Comparison of ENCODE assay signal across 10 cellular contexts in the genomic region with DNA sequence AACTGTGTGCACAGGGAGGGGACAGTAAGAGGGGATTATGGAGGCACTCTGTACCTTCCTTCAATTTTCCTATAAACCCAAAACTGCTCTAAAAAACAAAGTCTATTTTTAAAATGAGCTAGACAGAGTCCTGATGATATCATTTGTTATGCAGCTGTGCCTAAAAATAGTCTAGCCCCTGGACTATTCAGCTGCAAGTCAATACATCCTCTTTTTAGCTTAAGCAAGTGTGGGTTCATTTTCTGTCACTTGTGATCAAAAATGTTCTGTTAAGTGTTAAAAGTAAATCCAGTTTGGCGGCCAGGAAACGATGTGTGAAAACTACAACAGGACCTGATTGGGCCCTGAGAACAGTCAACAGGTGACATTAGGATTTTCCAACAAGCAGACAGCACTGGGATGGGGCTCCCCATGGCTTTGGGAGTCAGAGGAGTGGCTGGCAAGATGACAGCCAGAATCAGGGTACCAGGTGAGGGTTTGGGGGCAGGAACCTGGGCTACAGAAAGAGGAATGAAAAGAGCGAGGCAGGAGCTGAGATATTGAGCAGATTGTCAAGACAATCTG. TPM values are rescaled to one million over a fixed set of nuclear protein-coding genes. Genes with fewer than 3 reads are reported as not detected.
DNase-seq lines count a peak whose midpoint lies in the region; ATAC-seq, FAIRE-seq and TF ChIP-seq lines count a peak whose summit lies in the region.
"Had no signal": no experiment of that assay in that cellular context is flagged by ENCODE, and none has a peak within 500 bp of the region (broad histone marks: within the 10 kb centered on the region; RNA-seq: fewer than 3 reads in every experiment).

No MANE protein-coding gene starts in this region.

- 5% methylated on average over 3 of the region's 3 CpGs for WGBS in GM12878 (ENCODE audit: insufficient coverage, insufficient replicate concordance, low lambda C conversion rate, missing lambda C conversion rate)

- peak overlapping the region; percentile 54 for H2AFZ ChIP-seq in GM12878 (ENCODE audit: control insufficient read depth, low read depth, low read length)

- no peaks in the 10 kb centered on the region for H3K27me3 Mint-ChIP-seq in Calu3 (ENCODE audit: unreplicated experiment)
- H3K27me3 Mint-ChIP-seq: progenitor cell of endocrine pancreas had no signal

- H3K4me3 ChIP-seq in GM12878: no peak overlapping the region
- no peak overlapping the region for H3K4me3 ChIP-seq in skeletal muscle tissue (ENCODE audit: low read length in 3 of 3)

- no peaks in the 10 kb centered on the region for H4K20me1 ChIP-seq in GM12878 (ENCODE audit: control insufficient read depth, insufficient read depth)

- POLR2A ChIA-PET in GM12878 (lab: Charles Lee): interaction anchor here (0.6 to 1.1 kb wide), 7 partner anchors 8 to 197 kb away, joined by 3 to 6 read pairs (median 4); no protein-coding TSS in a partner anchor

- no peak overlapping the region for H3K4me3 Mint-ChIP-seq in Calu3 (ENCODE audit: low read depth, unreplicated experiment)

- TF ChIP-seq CTCF in GM12878 (IDR thresholded peaks at IDR 0.05 in 2 of 3, conservative IDR thresholded peaks at IDR 0.05 in 1 of 3; ENCODE audit: control insufficient read depth in 2 of 3, extremely low read depth in 1 of 3, insufficient read depth in 1 of 3, low read depth in 3 of 3, low read length in 3 of 3) (no peak), Calu3 (IDR thresholded peaks at IDR 0.05; ENCODE audit: unreplicated experiment) (no peak)

- DNase-seq in GM12878 (ENCODE audit: low read depth, low spot score): no peak
- DNase-seq in stimulated activated naive CD4-positive, alpha-beta T cell (lab: John Stamatoyannopoulos, UW): no peak
- no peak for DNase-seq in effector CD4-positive, alpha-beta T cell
- DNase-seq in activated CD4-positive, alpha-beta T cell treated with anti-CD3 and anti-CD28 coated beads for 4 hours: no peak
- no peak for DNase-seq in Calu3

- no peak for TF ChIP-seq POLR2A in GM12878 (IDR thresholded peaks at IDR 0.05; ENCODE audit: low read depth, low read length)

- RAD21 ChIA-PET in GM12878 (lab: Charles Lee; ENCODE audit: unreplicated experiment): interaction anchor here (0.6 to 1.6 kb wide), 14 partner anchors 11 to 211 kb away, joined by 3 to 9 read pairs (median 4); a partner anchor contains a TSS

- H3K4me1 Mint-ChIP-seq in Calu3 (ENCODE audit: low read depth, unreplicated experiment): peaks cover 18% of the 10 kb centered on the region

- in situ Hi-C loops in GM12878 (cut with MboI): loop anchor here (5.0 kb wide), 2 partner anchors 78 to 133 kb away; no protein-coding TSS in a partner anchor

- peaks cover 45% of the 10 kb centered on the region for H3K4me1 ChIP-seq in GM12878 (ENCODE audit: control insufficient read depth, insufficient read depth, low read length)
- peaks cover 4 to 20% (median 4%) of the 10 kb centered on the region in 3 donors for H3K4me1 ChIP-seq in skeletal muscle tissue (ENCODE audit: control insufficient read depth in 3 of 3, insufficient read depth in 3 of 3, low read length in 3 of 3)

- peak overlapping the region; percentile 57; the same call in 1 of the 2 replicates for H3K4me2 ChIP-seq in GM12878 (ENCODE audit: control insufficient read depth, insufficient read depth)

- H3K9ac ChIP-seq in GM12878 (ENCODE audit: control insufficient read depth, insufficient read depth, low read length) (peak overlapping the region; percentile 49), skeletal muscle tissue (ENCODE audit: low read depth in 1 of 3, low read length in 3 of 3) (no peak overlapping the region)

- H3K27me3 ChIP-seq in GM12878 (replicated peaks in 1 of 2; ENCODE audit: control insufficient read depth in 2 of 2, insufficient read depth in 2 of 2, low read length in 1 of 2) (no peaks in the 10 kb centered on the region), skeletal muscle tissue (ENCODE audit: control insufficient read depth in 3 of 3, insufficient read depth in 3 of 3, low read length in 3 of 3) (no peaks in the 10 kb centered on the region)

- H3K79me2 ChIP-seq in GM12878 (ENCODE audit: control insufficient read depth, insufficient read depth, low read length): no peaks in the 10 kb centered on the region

- no peaks in the 10 kb centered on the region for H3K36me3 ChIP-seq in GM12878 (ENCODE audit: control insufficient read depth in 2 of 2, insufficient read depth in 2 of 2, low read length in 1 of 2)
- H3K36me3 ChIP-seq in skeletal muscle tissue (ENCODE audit: control insufficient read depth in 3 of 3, insufficient read depth in 3 of 3, low read length in 3 of 3): no peaks in the 10 kb centered on the region

- no peaks in the 10 kb centered on the region for H3K36me3 Mint-ChIP-seq in Calu3 (ENCODE audit: insufficient read depth, unreplicated experiment)

- ATAC-seq in GM18858 (IDR thresholded peaks at IDR 0.05; ENCODE audit: unreplicated experiment) (peak; percentile 43), HG03378 (IDR thresholded peaks at IDR 0.05; ENCODE audit: unreplicated experiment) (peak; percentile 51), GM12878 (peak; percentile 62)

- H3K9me3 ChIP-seq in GM12878 (replicated peaks; ENCODE audit: control insufficient read depth, insufficient read depth, low read length) (no peaks in the 10 kb centered on the region; the same call in 2 of the 3 replicates), skeletal muscle tissue (ENCODE audit: control insufficient read depth in 3 of 3, low read length in 3 of 3) (no peaks in the 10 kb centered on the region)

- FAIRE-seq in GM12878 (lab: Jason Lieb, UNC): no peak
- FAIRE-seq: TTC549 had no signal

- BruUV-seq in GM12878 (replicated peaks; lab: Mats Ljungman, UMichigan) (no TSS peak), Calu3 (replicated peaks; lab: Mats Ljungman, UMichigan) (no TSS peak)

- intact Hi-C loops in GM12878 (cut with micrococcal nuclease; ENCODE audit: unreplicated experiment): no loop called here
- intact Hi-C loops in Calu3 (cut with micrococcal nuclease; ENCODE audit: unreplicated experiment): loop anchor here (10.0 kb wide), 1 partner anchor 86 kb away; no protein-coding TSS in a partner anchor

- TF ChIP-seq RAD21 in GM12878 (IDR thresholded peaks at IDR 0.05; ENCODE audit: insufficient read depth, low read depth, low read length): no peak

- no peak overlapping the region for H3K27ac Mint-ChIP-seq in Calu3 (ENCODE audit: unreplicated experiment)
- H3K27ac Mint-ChIP-seq: progenitor cell of endocrine pancreas had no signal

- CTCF ChIA-PET in GM12878 (lab: Yijun Ruan, JAX): interaction anchor here (0.9 to 1.3 kb wide), 6 partner anchors 10 to 203 kb away, joined by 3 to 4 read pairs (median 4); no protein-coding TSS in a partner anchor
- CTCF ChIA-PET in Calu3 (lab: Charles Lee): no interaction called here

- peak; percentile 65 to 78; a peak in 2 of 4 replicates for TF ChIP-seq EP300 in GM12878 (IDR thresholded peaks at IDR 0.05; ENCODE audit: borderline replicate concordance in 1 of 2, control insufficient read depth in 1 of 2, low read depth in 2 of 2, low read length in 2 of 2)

- H3K27ac ChIP-seq in GM12878 (ENCODE audit: control insufficient read depth, insufficient read depth): peak overlapping the region; percentile 62
- peak overlapping the region; percentile 48 for H3K27ac ChIP-seq in skeletal muscle tissue (ENCODE audit: low read depth, low read length)

- SMC1A ChIA-PET in GM12878 (lab: Charles Lee; ENCODE audit: uncharacterized antibody, unreplicated experiment): interaction anchor here (0.7 to 2.4 kb wide), 15 partner anchors 9 to 194 kb away, joined by 3 to 11 read pairs (median 3); no protein-coding TSS in a partner anchor

- H3K9me3 Mint-ChIP-seq in Calu3 (ENCODE audit: low read depth, unreplicated experiment): peaks cover 8% of the 10 kb centered on the region

TF ChIP-seq in GM12878, 131 proteins besides CTCF, POLR2A, EP300 and RAD21 (continues in another document):
- TF ChIP-seq CREB1 (IDR thresholded peaks at IDR 0.05; ENCODE audit: low read depth): 0 out of 2 replicates have a peak, but pooled peaks have one; percentile 56
- no peak for TF ChIP-seq NR2C2 (IDR thresholded peaks at IDR 0.05; ENCODE audit: borderline replicate concordance, control insufficient read depth, insufficient read length, low read depth)
- TF ChIP-seq, protein P1, sequence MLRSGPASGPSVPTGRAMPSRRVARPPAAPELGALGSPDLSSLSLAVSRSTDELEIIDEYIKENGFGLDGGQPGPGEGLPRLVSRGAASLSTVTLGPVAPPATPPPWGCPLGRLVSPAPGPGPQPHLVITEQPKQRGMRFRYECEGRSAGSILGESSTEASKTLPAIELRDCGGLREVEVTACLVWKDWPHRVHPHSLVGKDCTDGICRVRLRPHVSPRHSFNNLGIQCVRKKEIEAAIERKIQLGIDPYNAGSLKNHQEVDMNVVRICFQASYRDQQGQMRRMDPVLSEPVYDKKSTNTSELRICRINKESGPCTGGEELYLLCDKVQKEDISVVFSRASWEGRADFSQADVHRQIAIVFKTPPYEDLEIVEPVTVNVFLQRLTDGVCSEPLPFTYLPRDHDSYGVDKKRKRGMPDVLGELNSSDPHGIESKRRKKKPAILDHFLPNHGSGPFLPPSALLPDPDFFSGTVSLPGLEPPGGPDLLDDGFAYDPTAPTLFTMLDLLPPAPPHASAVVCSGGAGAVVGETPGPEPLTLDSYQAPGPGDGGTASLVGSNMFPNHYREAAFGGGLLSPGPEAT (IDR thresholded peaks at IDR 0.05; ENCODE audit: low read depth): peak; percentile 71
- 0 out of 2 replicates have a peak, but pooled peaks have one; percentile 14 for TF ChIP-seq EED (IDR thresholded peaks at IDR 0.05; ENCODE audit: low read depth)
- no peak for TF ChIP-seq GABPA (IDR thresholded peaks at IDR 0.05; ENCODE audit: low read depth)
- TF ChIP-seq SRF (IDR thresholded peaks at IDR 0.05; ENCODE audit: low read depth in 2 of 2, low read length in 2 of 2): no peak

RNA-seq across cellular contexts. Expression of a gene that starts 33.9 kb away (rescaled TPM):
- 90.2 and 103 TPM in 2 replicates for total RNA-seq in GM12878 (2013; cell fraction: nucleolus; rRNA removed)
- total RNA-seq in GM12878 (2014; rRNA removed): 75.3 and 82.3 TPM in 2 replicates
- 147 and 150 TPM in 2 replicates for total RNA-seq in GM12878 (2014; rRNA removed; fragmentation: Illumina TruSeq; extraction: Trizol)
- 136 and 141 TPM in 2 replicates for total RNA-seq in GM12878 (2021)
- polyA plus RNA-seq in GM12878 (2011; ENCODE audit: low read depth): 47.4 TPM
- polyA plus RNA-seq in GM12878 (2011; rRNA removed): 101 and 147 TPM in 2 replicates
- polyA plus RNA-seq in GM12878 (2011; cell fraction: cytosol; rRNA removed): 37.6 and 46.7 TPM in 2 replicates
- 32.9 and 40.9 TPM in 2 replicates for polyA plus RNA-seq in GM12878 (2011; cell fraction: nucleus; rRNA removed)
- 59.7 and 61.3 TPM in 2 replicates for polyA plus RNA-seq in GM12878 (2012)
- 162 and 212 TPM in 2 replicates for polyA plus RNA-seq in GM12878 (2014; fragmentation: Illumina TruSeq; extraction: Trizol)
- 10 to 100 TPM; 45.8 to 68.6 TPM for polyA plus RNA-seq in GM12878 (2014; fragmentation: Nextera tagmentation; extraction: Ambion mirVana)
- 80.4 and 97.8 TPM in 2 replicates for polyA plus RNA-seq in GM12878 (2014; rRNA removed)
- polyA plus RNA-seq in GM12878 (2016; fragmentation: Nextera tagmentation; extraction: Ambion mirVana): 10 to 100 TPM; 22.9 to 37.1 TPM
- 32.5 and 34.0 TPM in 2 replicates for polyA minus RNA-seq in GM12878 (2011; rRNA and poly(A)+ RNA removed)
- polyA minus RNA-seq in GM12878 (2011; cell fraction: cytosol; rRNA and poly(A)+ RNA removed): 19.8 and 26.5 TPM in 2 replicates
- 16.8 and 26.5 TPM in 2 replicates for polyA minus RNA-seq in GM12878 (2011; cell fraction: nucleus; rRNA and poly(A)+ RNA removed)
- total RNA-seq in skeletal muscle tissue: 13.6 TPM
- 164 and 168 TPM in 2 replicates for total RNA-seq in Calu3 (2022)
